Comparison of ENCODE assay signal across 10 cellular contexts in genomic region chr3:151460240-151460639, GRCh38. TPM values are rescaled to one million over a fixed set of nuclear protein-coding genes. Genes with fewer than 3 reads are reported as not detected.
DNase-seq lines count a peak whose midpoint lies in the region; ATAC-seq, FAIRE-seq and TF ChIP-seq lines count a peak whose summit lies in the region.
"Had no signal": no experiment of that assay in that cellular context is flagged by ENCODE, and none has a peak within 500 bp of the region (broad histone marks: within the 10 kb centered on the region; RNA-seq: fewer than 3 reads in every experiment).

No MANE protein-coding gene starts in this region.

- H3F3A ChIP-seq in smooth muscle cell (ENCODE audit: low read depth), result no peaks in the 10 kb centered on the region

- H3K9ac ChIP-seq in K562 (ENCODE audit: insufficient read depth in 1 of 2, low read depth in 2 of 2, low read length in 2 of 2) (no peak overlapping the region), iPS-18a (ENCODE audit: low read length) (no peak overlapping the region), smooth muscle cell (ENCODE audit: low read depth) (no peak overlapping the region)

- no peak for TF ChIP-seq EP300 in K562 (IDR thresholded peaks at IDR 0.05; ENCODE audit: low read length)

- H3K36me3 ChIP-seq in K562 (ENCODE audit: control insufficient read depth, insufficient read depth, low read length), result no peaks in the 10 kb centered on the region
- H3K36me3 ChIP-seq in iPS-18a (ENCODE audit: control insufficient read depth, low read depth, low read length), result no peaks in the 10 kb centered on the region
- H3K36me3 ChIP-seq in smooth muscle cell (ENCODE audit: low read depth), result no peaks in the 10 kb centered on the region
- H3K36me3 ChIP-seq: WERI-Rb-1 had no signal

- H3K9me3 ChIP-seq in K562 (replicated peaks; ENCODE audit: control insufficient read depth, insufficient read depth, low read depth, low read length) (no peaks in the 10 kb centered on the region), iPS-18a (ENCODE audit: control insufficient read depth, low read depth, low read length) (no peaks in the 10 kb centered on the region), smooth muscle cell (replicated peaks; ENCODE audit: low read depth) (no peaks in the 10 kb centered on the region)

- in situ Hi-C loops in K562 (cut with MboI), result no loop called here

- no peaks in the 10 kb centered on the region for H3K9me3 Mint-ChIP-seq in activated CD8-positive, alpha-beta T cell treated with anti-CD3 and anti-CD28 coated beads for 36 hours

- intact Hi-C loops in K562 (cut with micrococcal nuclease), result no loop called here
- intact Hi-C loops in activated CD8-positive, alpha-beta T cell treated with anti-CD3 and anti-CD28 coated beads for 36 hours (cut with micrococcal nuclease), result loop anchor here (10.0 kb wide), 1 partner anchor 375 kb away; no protein-coding TSS in a partner anchor

- H3K27ac ChIP-seq in K562 (ENCODE audit: extremely low read depth, low read depth, low read length) (no peak overlapping the region), iPS-18a (ENCODE audit: low read length) (no peak overlapping the region), smooth muscle cell (ENCODE audit: low read depth) (no peak overlapping the region)
- H3K27ac ChIP-seq: WERI-Rb-1 had no signal

- H2AFZ ChIP-seq in K562 (ENCODE audit: low read depth, low read length), result peak overlapping the region; percentile 19; the same call in 1 of the 2 replicates
- H2AFZ ChIP-seq in smooth muscle cell (ENCODE audit: low read depth), result peak overlapping the region; percentile 28

- H3K27me3 ChIP-seq in K562 (ENCODE audit: control insufficient read depth in 2 of 2, insufficient read depth in 2 of 2, low read length in 2 of 2) (peaks cover 13 to 21% of the 10 kb centered on the region in 2 experiments; a peak in 4 of 5 replicates), iPS-18a (ENCODE audit: control insufficient read depth, insufficient read depth, low read length) (peaks cover 6% of the 10 kb centered on the region), smooth muscle cell (ENCODE audit: low read depth) (peaks cover 18% of the 10 kb centered on the region)

- H3K36me3 Mint-ChIP-seq in activated CD8-positive, alpha-beta T cell treated with anti-CD3 and anti-CD28 coated beads for 36 hours (ENCODE audit: low read depth), result no peaks in the 10 kb centered on the region

- no peak overlapping the region; the same call in 1 of the 2 replicates for H3K4me2 ChIP-seq in K562 (ENCODE audit: insufficient read depth, low read length)
- peak overlapping the region; percentile 95 for H3K4me2 ChIP-seq in smooth muscle cell

- BruUV-seq in K562 (replicated peaks; lab: Mats Ljungman, UMichigan), result no TSS peak

- no peaks in the 10 kb centered on the region for H3K9me1 ChIP-seq in K562 (ENCODE audit: control insufficient read depth, insufficient read depth, low read length)

- WGBS in K562 (ENCODE audit: insufficient coverage, low coverage, missing lambda C conversion rate), result 5% methylated on average over 2 of the region's 2 CpGs
- WGBS in smooth muscle cell (ENCODE audit: low lambda C conversion rate), result 72% methylated on average over 2 of the region's 2 CpGs

- H3K4me1 ChIP-seq in K562 (replicated peaks in 1 of 2; ENCODE audit: control insufficient read depth in 2 of 2, insufficient read depth in 2 of 2, low read length in 2 of 2) (peaks cover 0 to 4% of the 10 kb centered on the region in 2 experiments; a peak in 2 of 5 replicates), iPS-18a (ENCODE audit: control insufficient read depth, low read depth, low read length) (no peaks in the 10 kb centered on the region), smooth muscle cell (ENCODE audit: low read depth) (no peaks in the 10 kb centered on the region)

- peaks cover 8% of the 10 kb centered on the region for H3K27me3 Mint-ChIP-seq in activated CD8-positive, alpha-beta T cell treated with anti-CD3 and anti-CD28 coated beads for 36 hours

- no peaks in the 10 kb centered on the region for H3K79me2 ChIP-seq in K562 (ENCODE audit: control insufficient read depth, insufficient read depth, low read length)
- no peaks in the 10 kb centered on the region for H3K79me2 ChIP-seq in smooth muscle cell (ENCODE audit: low read depth)

- FAIRE-seq in K562 (lab: Jason Lieb, UNC), result no peak
- FAIRE-seq: colon had no signal

- peaks cover 2% of the 10 kb centered on the region for H3K4me1 Mint-ChIP-seq in activated CD8-positive, alpha-beta T cell treated with anti-CD3 and anti-CD28 coated beads for 36 hours (ENCODE audit: low read depth)

- POLR2A ChIA-PET in K562 (lab: Yijun Ruan, JAX), result interaction anchor here (0.6 to 1.1 kb wide), 3 partner anchors 12 to 36 kb away, joined by 3 read pairs; no protein-coding TSS in a partner anchor
- POLR2A ChIA-PET in activated CD8-positive, alpha-beta T cell treated with anti-CD3 and anti-CD28 coated beads for 36 hours (lab: Charles Lee), result no interaction called here

- no peak overlapping the region for H3K27ac Mint-ChIP-seq in activated CD8-positive, alpha-beta T cell treated with anti-CD3 and anti-CD28 coated beads for 36 hours

- H3K4me3 Mint-ChIP-seq in activated CD8-positive, alpha-beta T cell treated with anti-CD3 and anti-CD28 coated beads for 36 hours, result no peak overlapping the region

- H4K20me1 ChIP-seq in K562 (replicated peaks; ENCODE audit: control insufficient read depth, insufficient read depth, low read length), result no peaks in the 10 kb centered on the region
- no peaks in the 10 kb centered on the region for H4K20me1 ChIP-seq in smooth muscle cell (ENCODE audit: low read depth)

- peak in 2 of 3 experiments; percentile 8 to 47 for DNase-seq in NCI-H1417 (lab: John Stamatoyannopoulos, UW)
- no peak for DNase-seq in NCI-H1417 treated with DMSO at 0.1 percent for 48 hours (lab: John Stamatoyannopoulos, UW)
- DNase-seq in K562 (ENCODE audit: extremely low read depth in 1 of 4, low spot score in 3 of 4), result no peak
- DNase-seq in smooth muscle cell (lab: John Stamatoyannopoulos, UW; ENCODE audit: unreplicated experiment), result no peak
- DNase-seq in activated CD8-positive, alpha-beta T cell treated with anti-CD3 and anti-CD28 coated beads for 36 hours, result no peak

- ATAC-seq in K562 (no peak), HG02852 (IDR thresholded peaks at IDR 0.05; ENCODE audit: unreplicated experiment) (no peak), HG03159 (IDR thresholded peaks at IDR 0.05; ENCODE audit: unreplicated experiment) (no peak)
- ATAC-seq in activated CD8-positive, alpha-beta T cell treated with anti-CD3 and anti-CD28 coated beads for 36 hours, result no peak

- H3K4me3 ChIP-seq in K562 (no peak overlapping the region), iPS-18a (ENCODE audit: low read length) (peak overlapping the region; percentile 35), smooth muscle cell (peak overlapping the region; percentile 67)

- TF ChIP-seq POLR2A in K562 (conservative IDR thresholded peaks at IDR 0.05), result no peak

- TF ChIP-seq RAD21 in K562 (CRISPR knock-in tag; conservative IDR thresholded peaks at IDR 0.05 in 1 of 2, IDR thresholded peaks at IDR 0.05 in 1 of 2), result no peak

- CTCF ChIA-PET in K562 (lab: Yijun Ruan, JAX; ENCODE audit: low intra/inter-chr PET ratio), result no interaction called here
- CTCF ChIA-PET in activated CD8-positive, alpha-beta T cell treated with anti-CD3 and anti-CD28 coated beads for 36 hours (lab: Charles Lee), result interaction anchor here (1.6 kb wide), 1 partner anchor 8 kb away, joined by 13 read pairs; no protein-coding TSS in a partner anchor

- TF ChIP-seq CTCF in K562 (IDR thresholded peaks at IDR 0.05 in 2 of 3, conservative IDR thresholded peaks at IDR 0.05 in 1 of 3; ENCODE audit: insufficient read depth in 2 of 3, low read depth in 1 of 3, low read length in 3 of 3) (no peak), smooth muscle cell (IDR thresholded peaks at IDR 0.05; ENCODE audit: borderline replicate concordance, insufficient read depth, poor library complexity, severe bottlenecking) (no peak)
- no peak for TF ChIP-seq CTCF in activated CD8-positive, alpha-beta T cell treated with anti-CD3 and anti-CD28 coated beads for 36 hours (IDR thresholded peaks at IDR 0.05)

TF ChIP-seq in K562, 482 proteins besides CTCF, POLR2A, EP300 and RAD21:
- TF ChIP-seq MCM5 (IDR thresholded peaks at IDR 0.05; ENCODE audit: low read depth) (no peak), RBM15 (IDR thresholded peaks at IDR 0.05; ENCODE audit: insufficient read depth, low read length) (no peak), ZNF75A (CRISPR knock-in tag; IDR thresholded peaks at IDR 0.05) (no peak), BRF1 (IDR thresholded peaks at IDR 0.05; ENCODE audit: borderline replicate concordance, extremely low read depth, insufficient read length) (no peak), NFIC (IDR thresholded peaks at IDR 0.05) (peak; percentile 50; the same call in 1 of the 2 replicates)
TF ChIP-seq in K562: peak in this region for 1.

RNA-seq across cellular contexts. Expression of gene IGSF10, which starts 0.6 kb away (rescaled TPM):
- total RNA-seq in K562 (2011; cell fraction: chromatin; rRNA removed; ENCODE audit: low replicate concordance), result 1.4 and 4.1 TPM in 2 replicates
- total RNA-seq in K562 (2011; cell fraction: nucleolus; rRNA removed), result 1.5 and 1.7 TPM in 2 replicates
- 2.6 and 3.1 TPM in 2 replicates for total RNA-seq in K562 (2011; cell fraction: nucleoplasm; rRNA removed)
- total RNA-seq in K562 (2014; rRNA removed), result 0.27 and 0.37 TPM in 2 replicates
- 0.40 and 0.73 TPM in 2 replicates for total RNA-seq in K562 (2014; rRNA removed; fragmentation: Illumina TruSeq; extraction: Trizol)
- 0.36 and 0.41 TPM in 2 replicates for total RNA-seq in K562 (2015; rRNA removed; fragmentation: Illumina TruSeq; extraction: Trizol)
- total RNA-seq in K562 (2021), result 0.33 and 0.63 TPM in 2 replicates
- polyA plus RNA-seq in K562 (2011; rRNA removed), result 1.2 and 2.1 TPM in 2 replicates
- 0.30 and 1.2 TPM in 2 replicates for polyA plus RNA-seq in K562 (2011; cell fraction: cytosol; rRNA removed)
- 2.8 and 8.3 TPM in 2 replicates for polyA plus RNA-seq in K562 (2011; cell fraction: nucleus; rRNA removed)
- polyA plus RNA-seq in K562 (2012), result 0.31 and 0.47 TPM in 2 replicates
- 0.47 and 0.62 TPM in 2 replicates for polyA plus RNA-seq in K562 (2014; fragmentation: Illumina TruSeq; extraction: Trizol)
- under 1 TPM; 0.11 to 0.42 TPM for polyA plus RNA-seq in K562 (2014; fragmentation: Nextera tagmentation; extraction: Ambion mirVana)
- polyA plus RNA-seq in K562 (2014; rRNA removed), result 0.34 and 0.73 TPM in 2 replicates
- polyA minus RNA-seq in K562 (2011; rRNA and poly(A)+ RNA removed), result 1.4 and 3.3 TPM in 2 replicates
- polyA minus RNA-seq in K562 (2011; cell fraction: cytosol; rRNA and poly(A)+ RNA removed), result 0.48 and 1.8 TPM in 2 replicates
- polyA minus RNA-seq in K562 (2011; cell fraction: nucleus; rRNA and poly(A)+ RNA removed), result 1.1 and 4.2 TPM in 2 replicates
- total RNA-seq in smooth muscle cell, result 0.04 and 1.3 TPM in 2 replicates
- not detected in 2 replicates for polyA plus RNA-seq in smooth muscle cell
- not detected for total RNA-seq in activated CD8-positive, alpha-beta T cell treated with anti-CD3 and anti-CD28 coated beads for 36 hours

Comparison
In these comparisons a context has a peak if more than half of its experiments do, and no peak if none do; other contexts are left out.
1. DNase-seq: peak in NCI-H1417 (2 of 3); none in NCI-H1417 treated with DMSO at 0.1 percent for 48 hours (single experiment), K562 (0 of 4), smooth muscle cell (single experiment) and activated CD8-positive, alpha-beta T cell treated with anti-CD3 and anti-CD28 coated beads for 36 hours (single experiment).